1 cellular context compared by ENCODE assay signal in genomic region chr2:229921892-229922448, GRCh38.
TF ChIP-seq lines count a peak whose summit lies in the region.

TRIP12 (minus strand) TSS chr2:229922009; CDS start chr2:229880079, 41,930 bp downstream.

TF ChIP-seq in HepG2, 621 proteins besides CTCF, POLR2A, EP300 and RAD21 (continued from another document and continues in another):
- TF ChIP-seq, protein P1, sequence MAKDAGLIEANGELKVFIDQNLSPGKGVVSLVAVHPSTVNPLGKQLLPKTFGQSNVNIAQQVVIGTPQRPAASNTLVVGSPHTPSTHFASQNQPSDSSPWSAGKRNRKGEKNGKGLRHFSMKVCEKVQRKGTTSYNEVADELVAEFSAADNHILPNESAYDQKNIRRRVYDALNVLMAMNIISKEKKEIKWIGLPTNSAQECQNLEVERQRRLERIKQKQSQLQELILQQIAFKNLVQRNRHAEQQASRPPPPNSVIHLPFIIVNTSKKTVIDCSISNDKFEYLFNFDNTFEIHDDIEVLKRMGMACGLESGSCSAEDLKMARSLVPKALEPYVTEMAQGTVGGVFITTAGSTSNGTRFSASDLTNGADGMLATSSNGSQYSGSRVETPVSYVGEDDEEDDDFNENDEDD (CRISPR knock-in tag; IDR thresholded peaks at IDR 0.05; ENCODE audit: borderline replicate concordance): peak; percentile 46; the same call in 1 of the 2 replicates
- TF ChIP-seq NFE2 (CRISPR knock-in tag; IDR thresholded peaks at IDR 0.05) (no peak), ZNF205 (CRISPR knock-in tag; IDR thresholded peaks at IDR 0.05) (peak; percentile 61; the same call in 1 of the 2 replicates), ZNF563 (CRISPR knock-in tag; IDR thresholded peaks at IDR 0.05) (no peak; the same call in 1 of the 2 replicates), ETV5 (CRISPR knock-in tag; IDR thresholded peaks at IDR 0.05; ENCODE audit: borderline replicate concordance) (peak; percentile 66), MBD4 (IDR thresholded peaks at IDR 0.05; ENCODE audit: borderline replicate concordance, low read length) (no peak), ZNF713 (CRISPR knock-in tag; IDR thresholded peaks at IDR 0.05) (no peak), SUZ12 (IDR thresholded peaks at IDR 0.05; ENCODE audit: low read depth, low read length) (no peak), ZNF674 (CRISPR knock-in tag; IDR thresholded peaks at IDR 0.05; ENCODE audit: low read depth) (no peak), SCMH1 (CRISPR knock-in tag; IDR thresholded peaks at IDR 0.05; ENCODE audit: borderline replicate concordance) (no peak), ZNF558 (CRISPR knock-in tag; IDR thresholded peaks at IDR 0.05; ENCODE audit: borderline replicate concordance) (peak; percentile 88; the same call in 1 of the 2 replicates), ZNF143 (CRISPR knock-in tag; IDR thresholded peaks at IDR 0.05) (no peak), NCOA5 (CRISPR knock-in tag; IDR thresholded peaks at IDR 0.05) (no peak), HCFC1 (IDR thresholded peaks at IDR 0.05; ENCODE audit: low read depth, low read length) (no peak), RBM39 (IDR thresholded peaks at IDR 0.05; ENCODE audit: low read depth, low read length, poor library complexity, severe bottlenecking) (no peak), ZNF335 (CRISPR knock-in tag; IDR thresholded peaks at IDR 0.05) (no peak), HIVEP1 (CRISPR knock-in tag; IDR thresholded peaks at IDR 0.05) (peak; percentile 77), ZFP91 (CRISPR knock-in tag; IDR thresholded peaks at IDR 0.05; ENCODE audit: borderline replicate concordance) (peak; percentile 50), ZNF296 (CRISPR knock-in tag; conservative IDR thresholded peaks at IDR 0.05) (peak; percentile 82), ZNF724P (CRISPR knock-in tag; IDR thresholded peaks at IDR 0.05; ENCODE audit: borderline replicate concordance) (no peak), ZBED4 (CRISPR knock-in tag; IDR thresholded peaks at IDR 0.05; ENCODE audit: borderline replicate concordance) (no peak; the same call in 1 of the 2 replicates), RFX1 (IDR thresholded peaks at IDR 0.05) (no peak), NFKBIZ (CRISPR knock-in tag; IDR thresholded peaks at IDR 0.05) (no peak; the same call in 1 of the 2 replicates), SMAD1 (CRISPR knock-in tag; IDR thresholded peaks at IDR 0.05; ENCODE audit: borderline replicate concordance, low read depth) (no peak; the same call in 1 of the 2 replicates), ZNF547 (CRISPR knock-in tag; IDR thresholded peaks at IDR 0.05) (no peak; the same call in none of the 2 replicates), IKZF5 (CRISPR knock-in tag; IDR thresholded peaks at IDR 0.05) (peak; percentile 55), ZNF749 (CRISPR knock-in tag; IDR thresholded peaks at IDR 0.05; ENCODE audit: borderline replicate concordance) (no peak), EZH2 (conservative IDR thresholded peaks at IDR 0.05; ENCODE audit: low read depth, low read length) (no peak), ZNF138 (CRISPR knock-in tag; IDR thresholded peaks at IDR 0.05; ENCODE audit: low read depth) (no peak), RFX3 (CRISPR knock-in tag; IDR thresholded peaks at IDR 0.05) (no peak), ZNF12 (CRISPR knock-in tag; IDR thresholded peaks at IDR 0.05) (peak; percentile 66; the same call in 1 of the 2 replicates), ZNF367 (CRISPR knock-in tag; IDR thresholded peaks at IDR 0.05; ENCODE audit: borderline replicate concordance) (no peak), SMC3 (IDR thresholded peaks at IDR 0.05; ENCODE audit: low read length) (no peak), NFATC3 (CRISPR knock-in tag; IDR thresholded peaks at IDR 0.05) (0 out of 2 replicates have a peak, but pooled peaks have one; percentile 77), ZNF598 (CRISPR knock-in tag; IDR thresholded peaks at IDR 0.05; ENCODE audit: borderline replicate concordance) (no peak; the same call in 1 of the 2 replicates), ATF1 (CRISPR knock-in tag; IDR thresholded peaks at IDR 0.05) (peak; percentile 78)
- TF ChIP-seq, protein P2, sequence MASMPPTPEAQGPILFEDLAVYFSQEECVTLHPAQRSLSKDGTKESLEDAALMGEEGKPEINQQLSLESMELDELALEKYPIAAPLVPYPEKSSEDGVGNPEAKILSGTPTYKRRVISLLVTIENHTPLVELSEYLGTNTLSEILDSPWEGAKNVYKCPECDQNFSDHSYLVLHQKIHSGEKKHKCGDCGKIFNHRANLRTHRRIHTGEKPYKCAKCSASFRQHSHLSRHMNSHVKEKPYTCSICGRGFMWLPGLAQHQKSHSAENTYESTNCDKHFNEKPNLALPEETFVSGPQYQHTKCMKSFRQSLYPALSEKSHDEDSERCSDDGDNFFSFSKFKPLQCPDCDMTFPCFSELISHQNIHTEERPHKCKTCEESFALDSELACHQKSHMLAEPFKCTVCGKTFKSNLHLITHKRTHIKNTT (CRISPR knock-in tag; IDR thresholded peaks at IDR 0.05): no peak
- TF ChIP-seq, protein P3, sequence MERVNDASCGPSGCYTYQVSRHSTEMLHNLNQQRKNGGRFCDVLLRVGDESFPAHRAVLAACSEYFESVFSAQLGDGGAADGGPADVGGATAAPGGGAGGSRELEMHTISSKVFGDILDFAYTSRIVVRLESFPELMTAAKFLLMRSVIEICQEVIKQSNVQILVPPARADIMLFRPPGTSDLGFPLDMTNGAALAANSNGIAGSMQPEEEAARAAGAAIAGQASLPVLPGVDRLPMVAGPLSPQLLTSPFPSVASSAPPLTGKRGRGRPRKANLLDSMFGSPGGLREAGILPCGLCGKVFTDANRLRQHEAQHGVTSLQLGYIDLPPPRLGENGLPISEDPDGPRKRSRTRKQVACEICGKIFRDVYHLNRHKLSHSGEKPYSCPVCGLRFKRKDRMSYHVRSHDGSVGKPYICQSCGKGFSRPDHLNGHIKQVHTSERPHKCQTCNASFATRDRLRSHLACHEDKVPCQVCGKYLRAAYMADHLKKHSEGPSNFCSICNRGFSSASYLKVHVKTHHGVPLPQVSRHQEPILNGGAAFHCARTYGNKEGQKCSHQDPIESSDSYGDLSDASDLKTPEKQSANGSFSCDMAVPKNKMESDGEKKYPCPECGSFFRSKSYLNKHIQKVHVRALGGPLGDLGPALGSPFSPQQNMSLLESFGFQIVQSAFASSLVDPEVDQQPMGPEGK (CRISPR knock-in tag; IDR thresholded peaks at IDR 0.05): peak; percentile 93
- TF ChIP-seq, protein P4, sequence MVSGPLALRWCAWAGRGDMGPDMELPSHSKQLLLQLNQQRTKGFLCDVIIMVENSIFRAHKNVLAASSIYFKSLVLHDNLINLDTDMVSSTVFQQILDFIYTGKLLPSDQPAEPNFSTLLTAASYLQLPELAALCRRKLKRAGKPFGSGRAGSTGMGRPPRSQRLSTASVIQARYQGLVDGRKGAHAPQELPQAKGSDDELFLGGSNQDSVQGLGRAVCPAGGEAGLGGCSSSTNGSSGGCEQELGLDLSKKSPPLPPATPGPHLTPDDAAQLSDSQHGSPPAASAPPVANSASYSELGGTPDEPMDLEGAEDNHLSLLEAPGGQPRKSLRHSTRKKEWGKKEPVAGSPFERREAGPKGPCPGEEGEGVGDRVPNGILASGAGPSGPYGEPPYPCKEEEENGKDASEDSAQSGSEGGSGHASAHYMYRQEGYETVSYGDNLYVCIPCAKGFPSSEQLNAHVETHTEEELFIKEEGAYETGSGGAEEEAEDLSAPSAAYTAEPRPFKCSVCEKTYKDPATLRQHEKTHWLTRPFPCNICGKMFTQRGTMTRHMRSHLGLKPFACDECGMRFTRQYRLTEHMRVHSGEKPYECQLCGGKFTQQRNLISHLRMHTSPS (CRISPR knock-in tag; IDR thresholded peaks at IDR 0.05; ENCODE audit: low read depth): 0 out of 2 replicates have a peak, but pooled peaks have one; percentile 10
- TF ChIP-seq, protein P5, sequence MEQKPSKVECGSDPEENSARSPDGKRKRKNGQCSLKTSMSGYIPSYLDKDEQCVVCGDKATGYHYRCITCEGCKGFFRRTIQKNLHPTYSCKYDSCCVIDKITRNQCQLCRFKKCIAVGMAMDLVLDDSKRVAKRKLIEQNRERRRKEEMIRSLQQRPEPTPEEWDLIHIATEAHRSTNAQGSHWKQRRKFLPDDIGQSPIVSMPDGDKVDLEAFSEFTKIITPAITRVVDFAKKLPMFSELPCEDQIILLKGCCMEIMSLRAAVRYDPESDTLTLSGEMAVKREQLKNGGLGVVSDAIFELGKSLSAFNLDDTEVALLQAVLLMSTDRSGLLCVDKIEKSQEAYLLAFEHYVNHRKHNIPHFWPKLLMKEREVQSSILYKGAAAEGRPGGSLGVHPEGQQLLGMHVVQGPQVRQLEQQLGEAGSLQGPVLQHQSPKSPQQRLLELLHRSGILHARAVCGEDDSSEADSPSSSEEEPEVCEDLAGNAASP (CRISPR knock-in tag; IDR thresholded peaks at IDR 0.05; ENCODE audit: borderline replicate concordance): peak; percentile 11; the same call in 1 of the 2 replicates
- TF ChIP-seq, protein P6, sequence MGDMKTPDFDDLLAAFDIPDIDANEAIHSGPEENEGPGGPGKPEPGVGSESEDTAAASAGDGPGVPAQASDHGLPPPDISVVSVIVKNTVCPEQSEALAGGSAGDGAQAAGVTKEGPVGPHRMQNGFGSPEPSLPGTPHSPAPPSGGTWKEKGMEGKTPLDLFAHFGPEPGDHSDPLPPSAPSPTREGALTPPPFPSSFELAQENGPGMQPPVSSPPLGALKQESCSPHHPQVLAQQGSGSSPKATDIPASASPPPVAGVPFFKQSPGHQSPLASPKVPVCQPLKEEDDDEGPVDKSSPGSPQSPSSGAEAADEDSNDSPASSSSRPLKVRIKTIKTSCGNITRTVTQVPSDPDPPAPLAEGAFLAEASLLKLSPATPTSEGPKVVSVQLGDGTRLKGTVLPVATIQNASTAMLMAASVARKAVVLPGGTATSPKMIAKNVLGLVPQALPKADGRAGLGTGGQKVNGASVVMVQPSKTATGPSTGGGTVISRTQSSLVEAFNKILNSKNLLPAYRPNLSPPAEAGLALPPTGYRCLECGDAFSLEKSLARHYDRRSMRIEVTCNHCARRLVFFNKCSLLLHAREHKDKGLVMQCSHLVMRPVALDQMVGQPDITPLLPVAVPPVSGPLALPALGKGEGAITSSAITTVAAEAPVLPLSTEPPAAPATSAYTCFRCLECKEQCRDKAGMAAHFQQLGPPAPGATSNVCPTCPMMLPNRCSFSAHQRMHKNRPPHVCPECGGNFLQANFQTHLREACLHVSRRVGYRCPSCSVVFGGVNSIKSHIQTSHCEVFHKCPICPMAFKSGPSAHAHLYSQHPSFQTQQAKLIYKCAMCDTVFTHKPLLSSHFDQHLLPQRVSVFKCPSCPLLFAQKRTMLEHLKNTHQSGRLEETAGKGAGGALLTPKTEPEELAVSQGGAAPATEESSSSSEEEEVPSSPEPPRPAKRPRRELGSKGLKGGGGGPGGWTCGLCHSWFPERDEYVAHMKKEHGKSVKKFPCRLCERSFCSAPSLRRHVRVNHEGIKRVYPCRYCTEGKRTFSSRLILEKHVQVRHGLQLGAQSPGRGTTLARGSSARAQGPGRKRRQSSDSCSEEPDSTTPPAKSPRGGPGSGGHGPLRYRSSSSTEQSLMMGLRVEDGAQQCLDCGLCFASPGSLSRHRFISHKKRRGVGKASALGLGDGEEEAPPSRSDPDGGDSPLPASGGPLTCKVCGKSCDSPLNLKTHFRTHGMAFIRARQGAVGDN (CRISPR knock-in tag; IDR thresholded peaks at IDR 0.05): peak; percentile 44
- TF ChIP-seq, protein P7, sequence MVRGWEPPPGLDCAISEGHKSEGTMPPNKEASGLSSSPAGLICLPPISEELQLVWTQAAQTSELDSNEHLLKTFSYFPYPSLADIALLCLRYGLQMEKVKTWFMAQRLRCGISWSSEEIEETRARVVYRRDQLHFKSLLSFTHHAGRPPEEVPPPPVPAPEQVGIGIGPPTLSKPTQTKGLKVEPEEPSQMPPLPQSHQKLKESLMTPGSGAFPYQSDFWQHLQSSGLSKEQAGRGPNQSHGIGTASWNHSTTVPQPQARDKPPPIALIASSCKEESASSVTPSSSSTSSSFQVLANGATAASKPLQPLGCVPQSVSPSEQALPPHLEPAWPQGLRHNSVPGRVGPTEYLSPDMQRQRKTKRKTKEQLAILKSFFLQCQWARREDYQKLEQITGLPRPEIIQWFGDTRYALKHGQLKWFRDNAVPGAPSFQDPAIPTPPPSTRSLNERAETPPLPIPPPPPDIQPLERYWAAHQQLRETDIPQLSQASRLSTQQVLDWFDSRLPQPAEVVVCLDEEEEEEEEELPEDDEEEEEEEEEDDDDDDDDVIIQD (CRISPR knock-in tag; IDR thresholded peaks at IDR 0.05; ENCODE audit: low read depth): peak; percentile 35; the same call in 1 of the 2 replicates
